ENCODE assay signal across 8 cellular contexts in genomic region chr11:118437046-118437735, GRCh38. TPM values are rescaled to one million over a fixed set of nuclear protein-coding genes. Genes with fewer than 3 reads are reported as not detected.
DNase-seq lines count a peak whose midpoint lies in the region; ATAC-seq and TF ChIP-seq lines count a peak whose summit lies in the region.

No MANE protein-coding gene starts in this region.

- intact Hi-C loops in activated B cell treated with CpG ODN at 0.5 μM for 24 hours (cut with micrococcal nuclease) (loop anchor here (5.0 to 10.0 kb wide), 4 partner anchors 135 to 1202 kb away; partner anchors contain the start of genes ARCN1, CBL, DDX6 and PCSK7), left lung (cut with DNase I) (no loop called here)

- H3K27me3 ChIP-seq in left lung: no peaks in the 10 kb centered on the region

- peaks cover 33 to 53% of the 10 kb centered on the region in 2 donors for H3K4me1 ChIP-seq in left lung

- peak; percentile 14 for DNase-seq in DMS53 treated with DMSO at 0.1 percent for 48 hours (lab: John Stamatoyannopoulos, UW; ENCODE audit: unreplicated experiment)
- DNase-seq in LNCaP clone FGC (ENCODE audit: low read depth): no peak
- peak; percentile 29 for DNase-seq in activated B cell treated with CpG ODN at 0.5 μM for 24 hours
- DNase-seq in left lung: peak in 1 of 2 donors; percentile 56
- DNase-seq in stimulated activated CD4-positive, alpha-beta T cell treated with anti-CD3 and anti-CD28 coated beads, Interleukin-4, amount 100 ng/mL, for 1 hour: peak; percentile 47
- no peak for DNase-seq in NCI-H1694 treated with DMSO at 0.1 percent for 48 hours (lab: John Stamatoyannopoulos, UW)

- POLR2A ChIA-PET in activated B cell treated with CpG ODN at 0.5 μM for 24 hours (lab: Charles Lee): interaction anchor here (1.3 kb wide), 1 partner anchor 78 kb away, joined by 4 read pairs; the partner anchor contains the start of gene UBE4A

- H3K27ac ChIP-seq in cingulate gyrus (ENCODE audit: low read depth, low read length): peak overlapping the region; percentile 79
- H3K27ac ChIP-seq in left lung: peak overlapping the region; percentile 83 to 86

- no peaks in the 10 kb centered on the region for H3K36me3 ChIP-seq in left lung

- CTCF ChIA-PET in activated B cell treated with CpG ODN at 0.5 μM for 24 hours (lab: Charles Lee): no interaction called here

- H3K27me3 Mint-ChIP-seq in activated B cell treated with CpG ODN at 0.5 μM for 24 hours: no peaks in the 10 kb centered on the region

- H3K36me3 Mint-ChIP-seq in activated B cell treated with CpG ODN at 0.5 μM for 24 hours (ENCODE audit: low read depth): peaks cover 35% of the 10 kb centered on the region

- H3K4me3 Mint-ChIP-seq in activated B cell treated with CpG ODN at 0.5 μM for 24 hours: peak overlapping the region; percentile 94

- H3K9me3 Mint-ChIP-seq in activated B cell treated with CpG ODN at 0.5 μM for 24 hours: no peaks in the 10 kb centered on the region

- H3K4me1 Mint-ChIP-seq in activated B cell treated with CpG ODN at 0.5 μM for 24 hours: peaks cover 48% of the 10 kb centered on the region

- no peaks in the 10 kb centered on the region for H3K9me3 ChIP-seq in left lung

- no peak for TF ChIP-seq CTCF in LNCaP clone FGC (IDR thresholded peaks at IDR 0.05; ENCODE audit: control insufficient read depth, extremely low read depth, insufficient read depth)
- TF ChIP-seq CTCF in activated B cell treated with CpG ODN at 0.5 μM for 24 hours (IDR thresholded peaks at IDR 0.05): no peak
- TF ChIP-seq CTCF in left lung (IDR thresholded peaks at IDR 0.05): no peak

- H3K4me3 ChIP-seq in LNCaP clone FGC (ENCODE audit: low read depth, low read length): peak overlapping the region; percentile 97
- H3K4me3 ChIP-seq in left lung: peak overlapping the region; percentile 91 to 99

- H3K27ac Mint-ChIP-seq in activated B cell treated with CpG ODN at 0.5 μM for 24 hours: peak overlapping the region; percentile 94

- ATAC-seq in activated B cell treated with CpG ODN at 0.5 μM for 24 hours (ENCODE audit: low read depth): no peak
- no peak for ATAC-seq in left lung
- no peak for ATAC-seq in GM18858 (IDR thresholded peaks at IDR 0.05; ENCODE audit: unreplicated experiment)

RNA-seq across cellular contexts. Expression of gene KMT2A, which starts 0.9 kb away (rescaled TPM):
- total RNA-seq in activated B cell treated with CpG ODN at 0.5 μM for 24 hours (104 and 117 TPM in 2 replicates), left lung (10 to 100 TPM; 45.8 to 52.9 TPM)

RNA-seq across cellular contexts. Expression of gene ATP5MG, which starts 35.8 kb away (rescaled TPM):
- 199 and 230 TPM in 2 replicates for total RNA-seq in activated B cell treated with CpG ODN at 0.5 μM for 24 hours
- 100 to 1,000 TPM; 151 to 155 TPM for total RNA-seq in left lung

Comparison
In these comparisons a context has a peak if more than half of its experiments do, and no peak if none do; other contexts are left out.
1. DNase-seq: peak in DMS53 treated with DMSO at 0.1 percent for 48 hours (single experiment), activated B cell treated with CpG ODN at 0.5 μM for 24 hours (single experiment) and stimulated activated CD4-positive, alpha-beta T cell treated with anti-CD3 and anti-CD28 coated beads, Interleukin-4, amount 100 ng/mL, for 1 hour (single experiment); none in LNCaP clone FGC (single experiment) and NCI-H1694 treated with DMSO at 0.1 percent for 48 hours (single experiment).